1 cellular context compared by ENCODE assay signal in the genomic region with DNA sequence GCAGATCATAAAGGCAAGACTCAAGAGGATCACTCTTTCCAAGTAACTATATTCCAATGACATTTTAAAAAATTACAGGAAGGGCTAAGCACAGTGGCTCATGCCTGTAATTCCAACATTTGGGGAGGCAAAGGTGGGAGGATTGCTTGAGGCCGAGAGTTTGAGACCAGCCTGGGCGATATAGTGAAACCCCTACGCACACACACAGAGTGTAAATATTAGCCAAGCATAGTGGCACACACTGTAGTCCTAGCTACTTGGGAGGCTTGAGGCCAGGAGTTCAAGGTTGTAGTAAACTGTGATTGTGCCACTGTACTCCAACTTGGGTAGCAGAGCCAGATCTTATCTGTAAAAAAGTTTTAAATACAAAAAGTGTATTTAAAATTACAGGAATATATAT.
TF ChIP-seq lines count a peak whose summit lies in the region.

No MANE protein-coding gene starts in this region.

TF ChIP-seq in HepG2, 621 proteins besides CTCF, POLR2A, EP300 and RAD21 (continued from another document and continues in another):
- TF ChIP-seq ZBTB40 (IDR thresholded peaks at IDR 0.05) (no peak), ZBTB40 (CRISPR knock-in tag; IDR thresholded peaks at IDR 0.05) (no peak), MZF1 (CRISPR knock-in tag; IDR thresholded peaks at IDR 0.05; ENCODE audit: borderline replicate concordance) (no peak), ARID5B (CRISPR knock-in tag; IDR thresholded peaks at IDR 0.05) (peak; percentile 52; the same call in 1 of the 2 replicates), SALL1 (CRISPR knock-in tag; IDR thresholded peaks at IDR 0.05) (peak; percentile 49; the same call in 1 of the 2 replicates), ZNF263 (CRISPR knock-in tag; IDR thresholded peaks at IDR 0.05) (no peak), IKZF4 (CRISPR knock-in tag; IDR thresholded peaks at IDR 0.05; ENCODE audit: borderline replicate concordance, low read depth, not compliant biosample characterization) (no peak), ZNF20 (CRISPR knock-in tag; IDR thresholded peaks at IDR 0.05) (no peak), KLF13 (CRISPR knock-in tag; IDR thresholded peaks at IDR 0.05) (no peak), NFKBIZ (CRISPR knock-in tag; IDR thresholded peaks at IDR 0.05) (no peak), ZNF354B (CRISPR knock-in tag; IDR thresholded peaks at IDR 0.05) (no peak), GTF2F1 (IDR thresholded peaks at IDR 0.05; ENCODE audit: low read length) (no peak), ZNF383 (CRISPR knock-in tag; IDR thresholded peaks at IDR 0.05; ENCODE audit: borderline replicate concordance) (no peak), ATM (IDR thresholded peaks at IDR 0.05; ENCODE audit: borderline replicate concordance) (no peak), FOXA3 (CRISPR knock-in tag; IDR thresholded peaks at IDR 0.05) (peak; percentile 37; the same call in 1 of the 2 replicates), ZNF331 (CRISPR knock-in tag; IDR thresholded peaks at IDR 0.05) (peak; percentile 90), ZBTB3 (CRISPR knock-in tag; IDR thresholded peaks at IDR 0.05; ENCODE audit: borderline replicate concordance, low read depth) (no peak), CCDC6 (CRISPR knock-in tag; IDR thresholded peaks at IDR 0.05) (no peak), ZNF136 (CRISPR knock-in tag; IDR thresholded peaks at IDR 0.05; ENCODE audit: low read depth) (no peak), AHR (CRISPR knock-in tag; IDR thresholded peaks at IDR 0.05) (no peak), CEBPB (IDR thresholded peaks at IDR 0.05; ENCODE audit: borderline replicate concordance, low read depth, low read length) (no peak), HOXA3 (CRISPR knock-in tag; IDR thresholded peaks at IDR 0.05) (no peak), NPAS2 (CRISPR knock-in tag; IDR thresholded peaks at IDR 0.05; ENCODE audit: borderline replicate concordance) (no peak), DNMT1 (CRISPR knock-in tag; IDR thresholded peaks at IDR 0.05) (no peak), ZNF547 (CRISPR knock-in tag; IDR thresholded peaks at IDR 0.05) (no peak), JUND (CRISPR knock-in tag; IDR thresholded peaks at IDR 0.05) (no peak), JDP2 (CRISPR knock-in tag; IDR thresholded peaks at IDR 0.05; ENCODE audit: borderline replicate concordance) (no peak), RARA (CRISPR knock-in tag; IDR thresholded peaks at IDR 0.05) (peak; percentile 65), ZMAT3 (CRISPR knock-in tag; conservative IDR thresholded peaks at IDR 0.05) (no peak), MLXIP (CRISPR knock-in tag; IDR thresholded peaks at IDR 0.05; ENCODE audit: borderline replicate concordance) (no peak), PTBP1 (IDR thresholded peaks at IDR 0.05; ENCODE audit: low read depth, low read length, poor library complexity, severe bottlenecking) (no peak), GMEB2 (CRISPR knock-in tag; IDR thresholded peaks at IDR 0.05; ENCODE audit: low read depth) (no peak), THAP9 (CRISPR knock-in tag; IDR thresholded peaks at IDR 0.05; ENCODE audit: borderline replicate concordance) (no peak)
- TF ChIP-seq, protein P1, sequence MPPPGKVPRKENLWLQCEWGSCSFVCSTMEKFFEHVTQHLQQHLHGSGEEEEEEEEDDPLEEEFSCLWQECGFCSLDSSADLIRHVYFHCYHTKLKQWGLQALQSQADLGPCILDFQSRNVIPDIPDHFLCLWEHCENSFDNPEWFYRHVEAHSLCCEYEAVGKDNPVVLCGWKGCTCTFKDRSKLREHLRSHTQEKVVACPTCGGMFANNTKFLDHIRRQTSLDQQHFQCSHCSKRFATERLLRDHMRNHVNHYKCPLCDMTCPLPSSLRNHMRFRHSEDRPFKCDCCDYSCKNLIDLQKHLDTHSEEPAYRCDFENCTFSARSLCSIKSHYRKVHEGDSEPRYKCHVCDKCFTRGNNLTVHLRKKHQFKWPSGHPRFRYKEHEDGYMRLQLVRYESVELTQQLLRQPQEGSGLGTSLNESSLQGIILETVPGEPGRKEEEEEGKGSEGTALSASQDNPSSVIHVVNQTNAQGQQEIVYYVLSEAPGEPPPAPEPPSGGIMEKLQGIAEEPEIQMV (CRISPR knock-in tag; IDR thresholded peaks at IDR 0.05; ENCODE audit: low read depth), result no peak
- TF ChIP-seq, protein P2, sequence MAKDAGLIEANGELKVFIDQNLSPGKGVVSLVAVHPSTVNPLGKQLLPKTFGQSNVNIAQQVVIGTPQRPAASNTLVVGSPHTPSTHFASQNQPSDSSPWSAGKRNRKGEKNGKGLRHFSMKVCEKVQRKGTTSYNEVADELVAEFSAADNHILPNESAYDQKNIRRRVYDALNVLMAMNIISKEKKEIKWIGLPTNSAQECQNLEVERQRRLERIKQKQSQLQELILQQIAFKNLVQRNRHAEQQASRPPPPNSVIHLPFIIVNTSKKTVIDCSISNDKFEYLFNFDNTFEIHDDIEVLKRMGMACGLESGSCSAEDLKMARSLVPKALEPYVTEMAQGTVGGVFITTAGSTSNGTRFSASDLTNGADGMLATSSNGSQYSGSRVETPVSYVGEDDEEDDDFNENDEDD (CRISPR knock-in tag; IDR thresholded peaks at IDR 0.05; ENCODE audit: borderline replicate concordance), result no peak
